Comparison of ENCODE assay signal across 1 cellular context in the genomic region with DNA sequence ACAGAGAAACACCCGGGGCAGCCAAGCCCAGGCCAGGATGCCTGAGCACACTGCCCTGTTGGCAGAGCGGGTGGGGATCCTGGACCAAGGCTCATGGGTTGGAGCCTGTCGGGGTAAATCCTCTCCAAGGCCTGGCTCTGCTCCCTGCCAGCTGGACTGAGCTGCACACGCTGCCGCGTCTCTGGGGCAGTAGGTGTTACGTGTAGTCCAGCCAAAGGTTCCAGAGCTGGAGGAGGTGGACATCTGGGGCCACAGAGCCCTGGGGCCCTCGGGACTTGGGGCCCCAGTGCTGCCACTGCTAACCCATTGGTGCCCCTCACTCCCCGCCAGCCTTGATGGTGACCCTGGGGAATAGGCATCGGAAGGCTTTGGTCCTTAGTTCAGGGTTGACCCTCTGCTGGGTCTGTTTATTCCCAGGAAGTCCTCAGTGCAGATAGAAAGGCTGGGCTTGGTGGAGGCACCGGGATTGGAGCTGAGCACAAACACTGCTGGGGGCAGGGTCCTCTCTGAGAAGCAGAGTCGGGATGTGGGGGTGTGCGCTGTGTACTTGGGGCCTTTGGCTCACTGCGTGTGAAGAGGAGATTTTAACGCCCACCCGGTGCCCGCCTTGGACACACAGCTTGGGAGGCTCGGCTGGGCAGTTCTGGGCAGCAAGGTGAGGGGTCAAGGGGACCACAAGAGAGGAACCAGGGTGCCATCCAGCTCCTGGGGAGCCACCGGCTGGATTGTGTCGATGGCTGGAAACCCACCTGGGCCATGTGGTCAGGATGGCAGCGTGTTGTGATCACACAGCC.
TF ChIP-seq lines count a peak whose summit lies in the region.

No MANE protein-coding gene starts in this region.

TF ChIP-seq in HepG2, 621 proteins besides CTCF, POLR2A, EP300 and RAD21 (continued from another document and continues in another):
- TF ChIP-seq, protein P1, sequence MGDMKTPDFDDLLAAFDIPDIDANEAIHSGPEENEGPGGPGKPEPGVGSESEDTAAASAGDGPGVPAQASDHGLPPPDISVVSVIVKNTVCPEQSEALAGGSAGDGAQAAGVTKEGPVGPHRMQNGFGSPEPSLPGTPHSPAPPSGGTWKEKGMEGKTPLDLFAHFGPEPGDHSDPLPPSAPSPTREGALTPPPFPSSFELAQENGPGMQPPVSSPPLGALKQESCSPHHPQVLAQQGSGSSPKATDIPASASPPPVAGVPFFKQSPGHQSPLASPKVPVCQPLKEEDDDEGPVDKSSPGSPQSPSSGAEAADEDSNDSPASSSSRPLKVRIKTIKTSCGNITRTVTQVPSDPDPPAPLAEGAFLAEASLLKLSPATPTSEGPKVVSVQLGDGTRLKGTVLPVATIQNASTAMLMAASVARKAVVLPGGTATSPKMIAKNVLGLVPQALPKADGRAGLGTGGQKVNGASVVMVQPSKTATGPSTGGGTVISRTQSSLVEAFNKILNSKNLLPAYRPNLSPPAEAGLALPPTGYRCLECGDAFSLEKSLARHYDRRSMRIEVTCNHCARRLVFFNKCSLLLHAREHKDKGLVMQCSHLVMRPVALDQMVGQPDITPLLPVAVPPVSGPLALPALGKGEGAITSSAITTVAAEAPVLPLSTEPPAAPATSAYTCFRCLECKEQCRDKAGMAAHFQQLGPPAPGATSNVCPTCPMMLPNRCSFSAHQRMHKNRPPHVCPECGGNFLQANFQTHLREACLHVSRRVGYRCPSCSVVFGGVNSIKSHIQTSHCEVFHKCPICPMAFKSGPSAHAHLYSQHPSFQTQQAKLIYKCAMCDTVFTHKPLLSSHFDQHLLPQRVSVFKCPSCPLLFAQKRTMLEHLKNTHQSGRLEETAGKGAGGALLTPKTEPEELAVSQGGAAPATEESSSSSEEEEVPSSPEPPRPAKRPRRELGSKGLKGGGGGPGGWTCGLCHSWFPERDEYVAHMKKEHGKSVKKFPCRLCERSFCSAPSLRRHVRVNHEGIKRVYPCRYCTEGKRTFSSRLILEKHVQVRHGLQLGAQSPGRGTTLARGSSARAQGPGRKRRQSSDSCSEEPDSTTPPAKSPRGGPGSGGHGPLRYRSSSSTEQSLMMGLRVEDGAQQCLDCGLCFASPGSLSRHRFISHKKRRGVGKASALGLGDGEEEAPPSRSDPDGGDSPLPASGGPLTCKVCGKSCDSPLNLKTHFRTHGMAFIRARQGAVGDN (CRISPR knock-in tag; IDR thresholded peaks at IDR 0.05): peak; percentile 88
- TF ChIP-seq NFKB2 (CRISPR knock-in tag; IDR thresholded peaks at IDR 0.05; ENCODE audit: borderline replicate concordance): peak; percentile 54; the same call in 1 of the 2 replicates
- no peak for TF ChIP-seq ZMAT5 (CRISPR knock-in tag; IDR thresholded peaks at IDR 0.05; ENCODE audit: borderline replicate concordance, low read depth)
- TF ChIP-seq ZMYM2 (CRISPR knock-in tag; IDR thresholded peaks at IDR 0.05): no peak
- TF ChIP-seq MAZ (IDR thresholded peaks at IDR 0.05; ENCODE audit: borderline replicate concordance, low read depth, low read length): no peak
- peak; percentile 47; the same call in 1 of the 2 replicates for TF ChIP-seq MAZ (CRISPR knock-in tag; IDR thresholded peaks at IDR 0.05; ENCODE audit: low read depth)
- no peak for TF ChIP-seq CHD2 (IDR thresholded peaks at IDR 0.05; ENCODE audit: low read depth, low read length)
- peak; percentile 42 for TF ChIP-seq ELF3 (CRISPR knock-in tag; IDR thresholded peaks at IDR 0.05)
- no peak for TF ChIP-seq BATF2 (CRISPR knock-in tag; IDR thresholded peaks at IDR 0.05)
- 0 out of 2 replicates have a peak, but pooled peaks have one; percentile 48 for TF ChIP-seq ZNF564 (CRISPR knock-in tag; IDR thresholded peaks at IDR 0.05)
- TF ChIP-seq TEF (CRISPR knock-in tag; IDR thresholded peaks at IDR 0.05): no peak
- peak; percentile 33; the same call in 1 of the 2 replicates for TF ChIP-seq ZNF263 (CRISPR knock-in tag; IDR thresholded peaks at IDR 0.05)
- no peak for TF ChIP-seq ZFYVE20 (CRISPR knock-in tag; IDR thresholded peaks at IDR 0.05; ENCODE audit: borderline replicate concordance, low read depth)
- peak; percentile 19; the same call in 1 of the 2 replicates for TF ChIP-seq GABPB1 (CRISPR knock-in tag; IDR thresholded peaks at IDR 0.05)
- 0 out of 2 replicates have a peak, but pooled peaks have one; percentile 45 for TF ChIP-seq ZNF260 (CRISPR knock-in tag; IDR thresholded peaks at IDR 0.05; ENCODE audit: borderline replicate concordance, low read depth)
- TF ChIP-seq GLI4 (CRISPR knock-in tag; IDR thresholded peaks at IDR 0.05; ENCODE audit: borderline replicate concordance): peak; percentile 78; the same call in 1 of the 2 replicates
- TF ChIP-seq GFI1 (CRISPR knock-in tag; IDR thresholded peaks at IDR 0.05; ENCODE audit: borderline replicate concordance): no peak
- TF ChIP-seq YEATS4 (CRISPR knock-in tag; IDR thresholded peaks at IDR 0.05; ENCODE audit: borderline replicate concordance): no peak
- no peak for TF ChIP-seq ZGPAT (CRISPR knock-in tag; IDR thresholded peaks at IDR 0.05)
- TF ChIP-seq RBM39 (IDR thresholded peaks at IDR 0.05; ENCODE audit: low read depth, low read length, poor library complexity, severe bottlenecking): peak; percentile 79
- TF ChIP-seq HOXA3 (CRISPR knock-in tag; IDR thresholded peaks at IDR 0.05): 0 out of 2 replicates have a peak, but pooled peaks have one; percentile 21
- TF ChIP-seq ELF1 (CRISPR knock-in tag; IDR thresholded peaks at IDR 0.05): 0 out of 2 replicates have a peak, but pooled peaks have one; percentile 39
- TF ChIP-seq ZNF556 (CRISPR knock-in tag; IDR thresholded peaks at IDR 0.05; ENCODE audit: borderline replicate concordance): peak; percentile 46; the same call in 1 of the 2 replicates
- TF ChIP-seq ARID5B (CRISPR knock-in tag; IDR thresholded peaks at IDR 0.05): 0 out of 2 replicates have a peak, but pooled peaks have one; percentile 6
- TF ChIP-seq DZIP1 (CRISPR knock-in tag; IDR thresholded peaks at IDR 0.05): 0 out of 2 replicates have a peak, but pooled peaks have one; percentile 46
- TF ChIP-seq, protein P2, sequence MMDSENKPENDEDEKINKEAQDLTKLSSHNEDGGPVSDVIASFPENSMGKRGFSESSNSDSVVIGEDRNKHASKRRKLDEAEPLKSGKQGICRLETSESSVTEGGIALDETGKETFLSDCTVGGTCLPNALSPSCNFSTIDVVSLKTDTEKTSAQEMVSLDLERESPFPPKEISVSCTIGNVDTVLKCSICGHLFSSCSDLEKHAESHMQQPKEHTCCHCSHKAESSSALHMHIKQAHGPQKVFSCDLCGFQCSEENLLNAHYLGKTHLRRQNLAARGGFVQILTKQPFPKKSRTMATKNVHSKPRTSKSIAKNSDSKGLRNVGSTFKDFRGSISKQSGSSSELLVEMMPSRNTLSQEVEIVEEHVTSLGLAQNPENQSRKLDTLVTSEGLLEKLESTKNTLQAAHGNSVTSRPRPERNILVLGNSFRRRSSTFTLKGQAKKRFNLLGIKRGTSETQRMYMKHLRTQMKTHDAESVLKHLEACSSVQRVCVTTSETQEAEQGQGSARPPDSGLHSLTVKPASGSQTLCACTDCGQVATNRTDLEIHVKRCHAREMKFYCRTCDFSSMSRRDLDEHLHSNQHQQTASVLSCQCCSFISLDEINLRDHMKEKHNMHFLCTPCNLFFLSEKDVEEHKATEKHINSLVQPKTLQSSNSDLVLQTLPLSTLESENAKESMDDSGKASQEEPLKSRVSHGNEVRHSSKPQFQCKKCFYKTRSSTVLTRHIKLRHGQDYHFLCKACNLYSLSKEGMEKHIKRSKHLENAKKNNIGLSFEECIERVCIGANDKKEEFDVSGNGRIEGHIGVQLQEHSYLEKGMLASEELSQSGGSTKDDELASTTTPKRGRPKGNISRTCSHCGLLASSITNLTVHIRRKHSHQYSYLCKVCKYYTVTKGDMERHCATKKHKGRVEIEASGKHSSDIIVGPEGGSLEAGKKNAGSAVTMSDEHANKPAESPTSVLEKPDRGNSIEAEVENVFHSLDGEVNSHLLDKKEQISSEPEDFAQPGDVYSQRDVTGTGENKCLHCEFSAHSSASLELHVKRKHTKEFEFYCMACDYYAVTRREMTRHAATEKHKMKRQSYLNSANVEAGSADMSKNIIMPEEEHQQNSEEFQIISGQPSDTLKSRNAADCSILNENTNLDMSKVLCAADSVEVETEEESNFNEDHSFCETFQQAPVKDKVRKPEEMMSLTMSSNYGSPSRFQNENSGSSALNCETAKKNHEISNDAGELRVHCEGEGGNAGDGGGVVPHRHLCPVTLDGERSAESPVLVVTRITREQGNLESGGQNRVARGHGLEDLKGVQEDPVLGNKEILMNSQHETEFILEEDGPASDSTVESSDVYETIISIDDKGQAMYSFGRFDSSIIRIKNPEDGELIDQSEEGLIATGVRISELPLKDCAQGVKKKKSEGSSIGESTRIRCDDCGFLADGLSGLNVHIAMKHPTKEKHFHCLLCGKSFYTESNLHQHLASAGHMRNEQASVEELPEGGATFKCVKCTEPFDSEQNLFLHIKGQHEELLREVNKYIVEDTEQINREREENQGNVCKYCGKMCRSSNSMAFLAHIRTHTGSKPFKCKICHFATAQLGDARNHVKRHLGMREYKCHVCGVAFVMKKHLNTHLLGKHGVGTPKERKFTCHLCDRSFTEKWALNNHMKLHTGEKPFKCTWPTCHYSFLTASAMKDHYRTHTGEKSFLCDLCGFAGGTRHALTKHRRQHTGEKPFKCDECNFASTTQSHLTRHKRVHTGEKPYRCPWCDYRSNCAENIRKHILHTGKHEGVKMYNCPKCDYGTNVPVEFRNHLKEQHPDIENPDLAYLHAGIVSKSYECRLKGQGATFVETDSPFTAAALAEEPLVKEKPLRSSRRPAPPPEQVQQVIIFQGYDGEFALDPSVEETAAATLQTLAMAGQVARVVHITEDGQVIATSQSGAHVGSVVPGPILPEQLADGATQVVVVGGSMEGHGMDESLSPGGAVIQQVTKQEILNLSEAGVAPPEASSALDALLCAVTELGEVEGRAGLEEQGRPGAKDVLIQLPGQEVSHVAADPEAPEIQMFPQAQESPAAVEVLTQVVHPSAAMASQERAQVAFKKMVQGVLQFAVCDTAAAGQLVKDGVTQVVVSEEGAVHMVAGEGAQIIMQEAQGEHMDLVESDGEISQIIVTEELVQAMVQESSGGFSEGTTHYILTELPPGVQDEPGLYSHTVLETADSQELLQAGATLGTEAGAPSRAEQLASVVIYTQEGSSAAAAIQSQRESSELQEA (CRISPR knock-in tag; IDR thresholded peaks at IDR 0.05; ENCODE audit: not compliant biosample characterization): no peak
